Comparison of ENCODE assay signal across 20 cellular contexts in the genomic region with DNA sequence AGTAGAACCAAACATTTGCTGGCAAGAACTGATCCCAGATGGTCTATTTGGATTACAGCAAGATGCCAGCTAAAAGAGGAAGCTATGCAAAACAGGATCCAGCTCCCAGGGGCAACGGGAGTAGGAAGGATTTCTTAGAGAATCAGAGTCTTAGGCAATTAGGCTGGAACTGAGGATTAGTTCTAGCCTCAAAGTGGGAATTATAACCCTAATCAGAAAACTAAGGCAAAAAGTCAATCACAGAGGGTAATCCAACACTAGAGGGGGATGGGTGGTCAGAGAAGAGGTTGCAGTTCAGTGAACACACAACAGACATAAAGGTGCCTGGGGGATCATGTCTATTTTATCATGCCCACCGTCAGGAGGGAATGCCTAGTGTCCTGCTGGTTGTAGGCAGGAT.
DNase-seq lines count a peak whose midpoint lies in the region; TF ChIP-seq lines count a peak whose summit lies in the region.
"Had no signal": no experiment of that assay in that cellular context is flagged by ENCODE, and none has a peak within 500 bp of the region (broad histone marks: within the 10 kb centered on the region; RNA-seq: fewer than 3 reads in every experiment).

No MANE protein-coding gene starts in this region.

- H3K27me3 ChIP-seq in WERI-Rb-1 (ENCODE audit: insufficient read depth, low read depth, severe bottlenecking) (no peaks in the 10 kb centered on the region), esophagus squamous epithelium (no peaks in the 10 kb centered on the region)
- H3K27me3 ChIP-seq: MG63 had no signal

- H3K9me3 ChIP-seq in WERI-Rb-1 (ENCODE audit: severe bottlenecking) = peaks cover 3% of the 10 kb centered on the region
- peaks cover 0 to 7% (median 0%) of the 10 kb centered on the region in 3 donors for H3K9me3 ChIP-seq in esophagus squamous epithelium
- H3K9me3 ChIP-seq: MG63 had no signal

- TF ChIP-seq POLR2A in esophagus squamous epithelium (IDR thresholded peaks at IDR 0.05) = no peak

- DNase-seq in Ammon's horn (ENCODE audit: low spot score) (peak; percentile 7), KBM-7 (peak; percentile 0), WERI-Rb-1 (peak; percentile 71), iPS-NIHi7 (ENCODE audit: extremely low spot score) (peak; percentile 17), activated gamma-delta T cell (lab: John Stamatoyannopoulos, UW) (no peak), retina (no peak), esophagus squamous epithelium (lab: John Stamatoyannopoulos, UW) (no peak)
- DNase-seq: CD4-positive, alpha-beta memory T cell; DMS79; Kasumi-1; MG63; NCI-H1092; NCI-H1694; NCI-H2081 treated with DMSO at 0.1 percent for 48 hours; NCI-H510A; PC-3; SIG-M5 had no signal

- no peak for TF ChIP-seq CTCF in WERI-Rb-1 (IDR thresholded peaks at IDR 0.05; ENCODE audit: low read depth, low read length)
- TF ChIP-seq CTCF in esophagus squamous epithelium (IDR thresholded peaks at IDR 0.05) = no peak

- H3K27ac ChIP-seq in WERI-Rb-1 = peak overlapping the region; percentile 74
- no peak overlapping the region for H3K27ac ChIP-seq in esophagus squamous epithelium
- H3K27ac ChIP-seq: BLaER1, HL-60, RWPE1 had no signal

- H3K36me3 ChIP-seq in WERI-Rb-1 = no peaks in the 10 kb centered on the region
- no peaks in the 10 kb centered on the region for H3K36me3 ChIP-seq in esophagus squamous epithelium
- H3K36me3 ChIP-seq: BLaER1, MG63 had no signal

- H3K4me3 ChIP-seq in WERI-Rb-1 (ENCODE audit: low read depth, low read length) = no peak overlapping the region
- H3K4me3 ChIP-seq in esophagus squamous epithelium = no peak overlapping the region
- H3K4me3 ChIP-seq: BLaER1, MG63 had no signal

- in situ Hi-C loops in KBM-7 (cut with MboI; ENCODE audit: low pct_unique_long_range_greater_than_20kb, low sequenced_read_pairs) = no loop called here

- H3K4me1 ChIP-seq in esophagus squamous epithelium = no peaks in the 10 kb centered on the region
- H3K4me1 ChIP-seq: BLaER1 had no signal

- intact Hi-C loops in esophagus squamous epithelium (cut with DNase I) = no loop called here

- 59 to 64% methylated on average over 2 of the region's 2 CpGs for WGBS in esophagus squamous epithelium, 2 donors

Comparison
In these comparisons a context has a peak if more than half of its experiments do, and no peak if none do; other contexts are left out.
1. DNase-seq: peak in Ammon's horn (single experiment), KBM-7 (single experiment), WERI-Rb-1 (single experiment) and iPS-NIHi7 (single experiment); none in activated gamma-delta T cell (single experiment), retina (single experiment) and esophagus squamous epithelium (single experiment).